9 cellular contexts compared by ENCODE assay signal in the genomic region with DNA sequence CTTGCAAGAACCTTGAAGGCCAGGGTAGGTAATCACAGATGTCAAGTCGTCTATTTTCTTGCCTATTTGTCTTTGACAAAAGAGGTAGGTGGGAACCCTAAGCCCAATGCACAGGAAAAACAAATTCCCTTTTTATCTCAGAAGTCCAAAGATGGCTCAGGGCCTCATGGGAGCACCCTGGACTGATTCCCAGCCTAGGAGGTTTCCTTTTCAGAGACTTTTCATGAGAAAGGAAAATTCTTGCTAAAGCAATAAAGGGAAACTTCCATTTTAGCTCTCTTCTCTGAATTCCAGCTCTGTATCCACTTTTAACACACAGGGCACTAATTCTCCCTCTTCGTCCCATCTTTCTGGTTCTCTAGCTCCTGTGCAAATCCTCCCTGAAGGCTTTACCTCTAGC. TPM values are rescaled to one million over a fixed set of nuclear protein-coding genes. Genes with fewer than 3 reads are reported as not detected.
DNase-seq lines count a peak whose midpoint lies in the region; ATAC-seq, FAIRE-seq and TF ChIP-seq lines count a peak whose summit lies in the region.
"Had no signal": no experiment of that assay in that cellular context is flagged by ENCODE, and none has a peak within 500 bp of the region (broad histone marks: within the 10 kb centered on the region; RNA-seq: fewer than 3 reads in every experiment).

No MANE protein-coding gene starts in this region.

- H3K36me3 Mint-ChIP-seq in HFFc6 (ENCODE audit: low read depth): peaks cover 14% of the 10 kb centered on the region

- H3K9me2 ChIP-seq in hepatocyte (replicated peaks; ENCODE audit: insufficient read depth): no peaks in the 10 kb centered on the region

- peak overlapping the region; percentile 79 for H3K4me2 ChIP-seq in hepatocyte

- TF ChIP-seq CTCF in HFFc6 (IDR thresholded peaks at IDR 0.05) (no peak), hepatocyte (IDR thresholded peaks at IDR 0.05; ENCODE audit: poor library complexity) (no peak)

- H3K4me3 ChIP-seq in hepatocyte (no peak overlapping the region), small intestine (ENCODE audit: low read depth in 1 of 2, low read length in 2 of 2) (no peak overlapping the region)

- H3K36me3 ChIP-seq in hepatocyte (replicated peaks; ENCODE audit: insufficient read depth, low read depth): no peaks in the 10 kb centered on the region
- H3K36me3 ChIP-seq in small intestine (ENCODE audit: control insufficient read depth in 2 of 2, insufficient read depth in 2 of 2, low read length in 2 of 2): peaks cover 8 to 13% of the 10 kb centered on the region in 2 donors

- H3K27ac Mint-ChIP-seq in HFFc6: no peak overlapping the region

- H3K79me2 ChIP-seq in hepatocyte: peaks cover 18% of the 10 kb centered on the region

- H3K9me3 ChIP-seq in hepatocyte (ENCODE audit: low read depth) (no peaks in the 10 kb centered on the region), small intestine (ENCODE audit: control insufficient read depth, low read depth) (no peaks in the 10 kb centered on the region)

- peak overlapping the region; percentile 93 for H3K27ac ChIP-seq in hepatocyte
- peak overlapping the region; percentile 26 to 91 for H3K27ac ChIP-seq in small intestine (ENCODE audit: low read depth in 1 of 2, low read length in 1 of 2)

- no peak overlapping the region for H2AFZ ChIP-seq in hepatocyte

- H3K9me3 Mint-ChIP-seq in HFFc6: no peaks in the 10 kb centered on the region

- H3K27me3 Mint-ChIP-seq in HFFc6 (ENCODE audit: insufficient read depth): peaks cover 6% of the 10 kb centered on the region

- H3K27me3 ChIP-seq in hepatocyte (no peaks in the 10 kb centered on the region), small intestine (ENCODE audit: control insufficient read depth in 2 of 2, insufficient read depth in 2 of 2, low read length in 2 of 2) (no peaks in the 10 kb centered on the region)

- DNase-seq in HFFc6: no peak
- DNase-seq in amniotic epithelial cell (ENCODE audit: low read depth): peak; percentile 7
- DNase-seq in hepatocyte (ENCODE audit: low spot score): no peak
- no peak for DNase-seq in small intestine
- no peak for DNase-seq in NCI-H2107 treated with DMSO at 0.1 percent for 48 hours (lab: John Stamatoyannopoulos, UW; ENCODE audit: unreplicated experiment)
- DNase-seq in ureter (ENCODE audit: low spot score): no peak
- no peak for DNase-seq in DMS79 treated with DMSO at 0.1 percent for 48 hours (lab: John Stamatoyannopoulos, UW)

- no peak for FAIRE-seq in small intestine (lab: Jason Lieb, UNC)
- FAIRE-seq: colon had no signal

- H3K4me1 Mint-ChIP-seq in HFFc6 (ENCODE audit: low read depth): peaks cover 9% of the 10 kb centered on the region

- H3K4me1 ChIP-seq in hepatocyte (ENCODE audit: insufficient read depth) (peaks cover 9% of the 10 kb centered on the region), small intestine (ENCODE audit: control insufficient read depth in 2 of 2, insufficient read depth in 1 of 2, low read depth in 1 of 2, low read length in 1 of 2) (no peaks in the 10 kb centered on the region)

- ATAC-seq in HG02840 (IDR thresholded peaks at IDR 0.05; ENCODE audit: low FRiP score, unreplicated experiment): no peak

- 48% methylated on average over 2 of the region's 2 CpGs for WGBS in hepatocyte (ENCODE audit: low lambda C conversion rate, missing lambda C conversion rate)
- 36 to 50% (median 37%) methylated on average over 2 of the region's 2 CpGs for WGBS in small intestine, 3 donors

- H3K4me3 Mint-ChIP-seq in HFFc6: peak overlapping the region; percentile 92; the same call in 1 of the 2 replicates

- H4K20me1 ChIP-seq in hepatocyte (ENCODE audit: insufficient read depth, poor library complexity, severe bottlenecking): no peaks in the 10 kb centered on the region

RNA-seq across cellular contexts. Expression of gene ZNF641, which starts 1.2 kb away (rescaled TPM):
- 1 to 10 TPM; 4.2 to 6.4 (median 5.2) TPM for total RNA-seq in HFFc6 (2021; fragmentation: NEBNext Ultra II Directional; extraction: Animal tissue kit (Norgen Biotek cat#: 25700))
- total RNA-seq in hepatocyte: 37.1 and 37.2 TPM in 2 replicates
- polyA plus RNA-seq in hepatocyte: 15.5 and 16.2 TPM in 2 replicates
- polyA plus RNA-seq in small intestine: 1 to 10 TPM; 4.0 to 4.9 (median 4.3) TPM
- 35.3 TPM for total RNA-seq in ureter
